In the genomic region with DNA sequence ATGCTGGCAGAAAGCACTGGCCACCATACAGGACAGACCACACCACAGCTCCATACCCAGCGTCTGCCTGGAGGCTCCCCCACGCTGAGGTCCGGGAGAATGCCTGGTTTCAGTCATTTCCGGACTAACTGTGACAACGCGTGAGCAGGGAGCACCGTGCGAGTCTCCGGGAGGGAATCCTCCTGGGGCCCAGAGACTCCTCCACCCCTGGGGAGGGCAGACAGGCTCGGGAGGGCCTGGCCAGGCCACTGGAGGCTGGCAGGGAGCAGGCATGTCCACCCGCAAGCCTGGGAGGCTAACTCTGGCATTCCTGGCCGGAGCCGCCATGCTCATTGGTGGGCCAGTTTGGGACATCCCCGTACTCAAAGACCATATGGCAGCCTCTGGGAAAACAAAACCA, we compare ENCODE assay signal across 19 cellular contexts. TPM values are rescaled to one million over a fixed set of nuclear protein-coding genes. Genes with fewer than 3 reads are reported as not detected.
A peak's percentile ranks its signal among the peaks of the same experiment; 100 is the strongest.
DNase-seq lines count a peak whose midpoint lies in the region; ATAC-seq and TF ChIP-seq lines count a peak whose summit lies in the region.
"Had no signal": no experiment of that assay in that cellular context is flagged by ENCODE, and none has a peak within 500 bp of the region (broad histone marks: within the 10 kb centered on the region; RNA-seq: fewer than 3 reads in every experiment).

No MANE protein-coding gene starts in this region.

- H3K27me3 Mint-ChIP-seq in stimulated activated memory B cell treated with anti-CD40 and anti-IgM and Interleukin-4, amounts not matched to agents 10 μg/mL and 1 μg/mL and 100 μg/mL, for 72 hours = no peaks in the 10 kb centered on the region

- no peaks in the 10 kb centered on the region; the same call in 1 of the 2 replicates for H4K20me1 ChIP-seq in IMR-90 (ENCODE audit: insufficient read depth, low read length)
- H4K20me1 ChIP-seq in mammary epithelial cell (ENCODE audit: insufficient read depth, low read length) = no peaks in the 10 kb centered on the region

- H3K9me3 Mint-ChIP-seq in stimulated activated memory B cell treated with anti-CD40 and anti-IgM and Interleukin-4, amounts not matched to agents 10 μg/mL and 1 μg/mL and 100 μg/mL, for 72 hours = no peaks in the 10 kb centered on the region

- ATAC-seq in IMR-90 (ENCODE audit: low read depth) = no peak
- ATAC-seq in stimulated activated memory B cell treated with anti-CD40 and anti-IgM and Interleukin-4, amounts not matched to agents 10 μg/mL and 1 μg/mL and 100 μg/mL, for 72 hours = no peak
- no peak for ATAC-seq in HG02623 (IDR thresholded peaks at IDR 0.05; ENCODE audit: unreplicated experiment)

- H3K27ac Mint-ChIP-seq in stimulated activated memory B cell treated with anti-CD40 and anti-IgM and Interleukin-4, amounts not matched to agents 10 μg/mL and 1 μg/mL and 100 μg/mL, for 72 hours = no peak overlapping the region

- TF ChIP-seq RAD21 in IMR-90 (IDR thresholded peaks at IDR 0.05; ENCODE audit: low read length) = no peak

- no peak overlapping the region for H4K5ac ChIP-seq in IMR-90 (ENCODE audit: low read depth, low read length)

- in situ Hi-C loops in IMR-90 (cut with MboI; ENCODE audit: low sequenced_read_pairs) (no loop called here), mammary epithelial cell (cut with MboI; ENCODE audit: low sequenced_read_pairs in 2 of 2) (no loop called here)

- no peaks in the 10 kb centered on the region for H3K79me2 ChIP-seq in mammary epithelial cell (ENCODE audit: insufficient read depth, low read length)

- peak overlapping the region; percentile 51 for H2AK9ac ChIP-seq in IMR-90 (replicated peaks; ENCODE audit: low read depth, low read length, poor library complexity)

- H4K91ac ChIP-seq in IMR-90 (ENCODE audit: insufficient read depth, low read depth, low read length) = no peak overlapping the region

- H3K14ac ChIP-seq in IMR-90 (replicated peaks; ENCODE audit: low read depth, low read length) = no peak overlapping the region

- no peak overlapping the region for H2AK5ac ChIP-seq in IMR-90 (ENCODE audit: low read depth, low read length)

- H3K9me3 ChIP-seq in IMR-90 (ENCODE audit: control insufficient read depth, insufficient read depth, low read length) (no peaks in the 10 kb centered on the region), mammary epithelial cell (replicated peaks; ENCODE audit: insufficient read depth, low read length) (no peaks in the 10 kb centered on the region)

- H2BK5ac ChIP-seq in IMR-90 (ENCODE audit: low read depth, low read length, poor library complexity, severe bottlenecking) = no peak overlapping the region

- 100% methylated on average over 2 of the region's 14 CpGs; no CpG with 5 or more reads in 1 of the 2 experiments for WGBS in IMR-90 (ENCODE audit: extremely low coverage in 2 of 2, insufficient read length in 1 of 2), 2 experiments
- 88% methylated on average over 13 of the region's 14 CpGs for WGBS in mammary epithelial cell (ENCODE audit: low coverage, missing lambda C conversion rate)

- H3K79me1 ChIP-seq in IMR-90 (ENCODE audit: low read depth in 1 of 2, low read length in 2 of 2) = peaks cover 0 to 5% of the 10 kb centered on the region in 2 experiments; a peak in 3 of 4 replicates

- H3K9me1 ChIP-seq in IMR-90 (ENCODE audit: insufficient read depth, low read length) = peaks cover under 1% of the 10 kb centered on the region; the same call in 1 of the 2 replicates

- no peak overlapping the region for H3K18ac ChIP-seq in IMR-90 (ENCODE audit: low read depth, low read length)

- no peaks in the 10 kb centered on the region for H3K4me1 ChIP-seq in IMR-90 (ENCODE audit: control insufficient read depth, insufficient read depth, low read length)
- no peaks in the 10 kb centered on the region for H3K4me1 ChIP-seq in mammary epithelial cell (ENCODE audit: insufficient read depth, low read length)

- no peak overlapping the region for H3K4me2 ChIP-seq in IMR-90 (ENCODE audit: low read depth, low read length)
- no peak overlapping the region for H3K4me2 ChIP-seq in mammary epithelial cell (ENCODE audit: insufficient read depth, low read depth, low read length)

- CTCF ChIA-PET in IMR-90 (lab: Yijun Ruan, JAX) = interaction anchor here (0.6 kb wide), 1 partner anchor 16 kb away, joined by 3 read pairs; no protein-coding TSS in a partner anchor
- CTCF ChIA-PET in mammary epithelial cell (lab: Charles Lee; ENCODE audit: low non-redundant PET) = no interaction called here

- TSS peak; percentile 65 for BruUV-seq in IMR-90 (replicated peaks; lab: Mats Ljungman, UMichigan)
- TSS peak; percentile 45 for BruUV-seq in mammary epithelial cell (replicated peaks; lab: Mats Ljungman, UMichigan)

- dilution Hi-C loops in IMR-90 (cut with HindIII; ENCODE audit: low sequenced_read_pairs, unreplicated experiment) = no loop called here
- dilution Hi-C loops in mammary epithelial cell (cut with HindIII; ENCODE audit: low sequenced_read_pairs) = no loop called here

- H3K36me3 ChIP-seq in IMR-90 (ENCODE audit: control insufficient read depth, insufficient read depth, low read length) (peaks cover 62% of the 10 kb centered on the region), mammary epithelial cell (ENCODE audit: insufficient read depth, low read length) (peaks cover 5% of the 10 kb centered on the region)

- no peak for TF ChIP-seq POLR2A in IMR-90 (IDR thresholded peaks at IDR 0.05; ENCODE audit: low read depth, low read length)

- no peak overlapping the region for H3K4me3 ChIP-seq in IMR-90 (ENCODE audit: insufficient read depth, low read depth, low read length)
- H3K4me3 ChIP-seq in mammary epithelial cell (replicated peaks in 1 of 3; ENCODE audit: insufficient read depth in 1 of 3, low read depth in 2 of 3, low read length in 3 of 3) = no peak overlapping the region

- no peak overlapping the region for H2BK20ac ChIP-seq in IMR-90 (ENCODE audit: low read depth, low read length)

- H2BK120ac ChIP-seq in IMR-90 (ENCODE audit: low read depth, low read length) = no peak overlapping the region

- no peak overlapping the region for H3K9ac ChIP-seq in IMR-90 (ENCODE audit: low read depth, low read length)
- H3K9ac ChIP-seq in mammary epithelial cell (ENCODE audit: insufficient read depth, low read length) = no peak overlapping the region

- no peak overlapping the region for H3K23ac ChIP-seq in IMR-90 (ENCODE audit: low read depth, low read length)

- POLR2A ChIA-PET in IMR-90 (lab: Charles Lee; ENCODE audit: unreplicated experiment) = no interaction called here

- H4K8ac ChIP-seq in IMR-90 (ENCODE audit: low read depth in 2 of 2, low read length in 2 of 2) = no peak overlapping the region

- DNase-seq in D341Med (ENCODE audit: low spot score) (peak; percentile 8), IMR-90 (no peak), mammary epithelial cell (no peak), posterior vena cava (ENCODE audit: low spot score) (peak; percentile 74), T-helper 1 cell (no peak)
- DNase-seq: ACHN, C1 segment of cervical spinal cord, DND-41, GOT3, Kasumi-1, MM.1S, NCI-H1092, NCI-H146, NCI-H2029 treated with DMSO at 0.1 percent for 48 hours, NCI-H2171, NCI-H526, SW 1271 had no signal

- H3K27me3 ChIP-seq in IMR-90 (ENCODE audit: control insufficient read depth, insufficient read depth, low read length) (no peaks in the 10 kb centered on the region), mammary epithelial cell (ENCODE audit: insufficient read depth, low read length) (no peaks in the 10 kb centered on the region)

- H2AFZ ChIP-seq in IMR-90 (replicated peaks; ENCODE audit: low read length, poor library complexity) (no peak overlapping the region), mammary epithelial cell (ENCODE audit: low read depth, low read length) (no peak overlapping the region)

- H3K36me3 Mint-ChIP-seq in stimulated activated memory B cell treated with anti-CD40 and anti-IgM and Interleukin-4, amounts not matched to agents 10 μg/mL and 1 μg/mL and 100 μg/mL, for 72 hours = peaks cover 40% of the 10 kb centered on the region

- TF ChIP-seq CTCF in IMR-90 (conservative IDR thresholded peaks at IDR 0.05; ENCODE audit: low read depth, low read length) (no peak), mammary epithelial cell (conservative IDR thresholded peaks at IDR 0.05 in 1 of 2, IDR thresholded peaks at IDR 0.05 in 1 of 2; ENCODE audit: extremely low read depth in 1 of 2, insufficient read depth in 1 of 2, low read depth in 1 of 2, low read length in 2 of 2) (no peak)

- H3K4ac ChIP-seq in IMR-90 (ENCODE audit: low read depth, low read length) = no peak overlapping the region

- no peak overlapping the region for H3K4me3 Mint-ChIP-seq in stimulated activated memory B cell treated with anti-CD40 and anti-IgM and Interleukin-4, amounts not matched to agents 10 μg/mL and 1 μg/mL and 100 μg/mL, for 72 hours

- H3K4me1 Mint-ChIP-seq in stimulated activated memory B cell treated with anti-CD40 and anti-IgM and Interleukin-4, amounts not matched to agents 10 μg/mL and 1 μg/mL and 100 μg/mL, for 72 hours = peaks cover 8% of the 10 kb centered on the region

- H2BK15ac ChIP-seq in IMR-90 (ENCODE audit: low read depth, low read length) = no peak overlapping the region

- intact Hi-C loops in IMR-90 (cut with micrococcal nuclease) = no loop called here
- intact Hi-C loops in mammary epithelial cell (cut with micrococcal nuclease) = no loop called here
- intact Hi-C loops in posterior vena cava (cut with DNase I) = no loop called here

- H3K56ac ChIP-seq in IMR-90 (ENCODE audit: extremely low read depth, insufficient read depth, low read length) = no peak overlapping the region

- no peak overlapping the region for H3K27ac ChIP-seq in IMR-90 (ENCODE audit: insufficient read depth, low read length)
- no peak overlapping the region for H3K27ac ChIP-seq in mammary epithelial cell (ENCODE audit: insufficient read depth, low read depth, low read length)

RNA-seq across cellular contexts. Expression of a gene that starts 6.5 kb away (rescaled TPM):
- total RNA-seq in IMR-90 (2012; rRNA removed) (15.3 and 15.8 TPM in 2 replicates), mammary epithelial cell (10 to 100 TPM; 18.6 to 26.7 TPM), posterior vena cava (10 to 100 TPM; 11.9 to 14.3 TPM)
- polyA plus RNA-seq in IMR-90 (2012; rRNA removed) (19.3 and 20.7 TPM in 2 replicates), mammary epithelial cell (15.2 TPM)
- 13.9 and 14.8 TPM in 2 replicates for polyA plus RNA-seq in IMR-90 (2012; cell fraction: cytosol; rRNA removed)
- polyA plus RNA-seq in IMR-90 (2012; cell fraction: nucleus; rRNA removed; ENCODE audit: low replicate concordance) = 9.0 and 16.2 TPM in 2 replicates
- polyA minus RNA-seq in mammary epithelial cell = 4.5 TPM

RNA-seq across cellular contexts. Expression of a gene that starts 36.0 kb away (rescaled TPM):
- total RNA-seq in IMR-90 (2012; rRNA removed) (2.2 and 3.6 TPM in 2 replicates), mammary epithelial cell (10 to 100 TPM in 1 of 2 donors, 1 to 10 TPM in 1; 3.3 to 17.3 TPM), posterior vena cava (10 to 100 TPM; 32.2 to 32.6 TPM)
- polyA plus RNA-seq in IMR-90 (2012; rRNA removed) (7.1 and 7.2 TPM in 2 replicates), mammary epithelial cell (5.6 TPM)
- polyA plus RNA-seq in IMR-90 (2012; cell fraction: cytosol; rRNA removed) = 10.8 and 13.9 TPM in 2 replicates
- polyA plus RNA-seq in IMR-90 (2012; cell fraction: nucleus; rRNA removed; ENCODE audit: low replicate concordance) = 16.3 and 23.7 TPM in 2 replicates
- 5.5 TPM for polyA minus RNA-seq in mammary epithelial cell

RNA-seq across cellular contexts. Expression of a gene that starts 39.7 kb away (rescaled TPM):
- total RNA-seq in IMR-90 (2012; rRNA removed) (9.7 and 10.8 TPM in 2 replicates), mammary epithelial cell (10 to 100 TPM; 32.5 to 60.1 TPM), posterior vena cava (10 to 100 TPM; 12.9 to 17.9 TPM)
- polyA plus RNA-seq in IMR-90 (2012; rRNA removed) (13.4 and 13.5 TPM in 2 replicates), mammary epithelial cell (29.9 TPM)
- 8.4 and 11.8 TPM in 2 replicates for polyA plus RNA-seq in IMR-90 (2012; cell fraction: cytosol; rRNA removed)
- 22.6 and 33.8 TPM in 2 replicates for polyA plus RNA-seq in IMR-90 (2012; cell fraction: nucleus; rRNA removed; ENCODE audit: low replicate concordance)
- 65.1 TPM for polyA minus RNA-seq in mammary epithelial cell

Comparison
In these comparisons a context has a peak if more than half of its experiments do, and no peak if none do; other contexts are left out.
1. DNase-seq: peak in D341Med (single experiment) and posterior vena cava (single experiment); none in IMR-90 (single experiment), mammary epithelial cell (single experiment) and T-helper 1 cell (0 of 5).